ENCODE assay signal across 1 cellular context in the genomic region with DNA sequence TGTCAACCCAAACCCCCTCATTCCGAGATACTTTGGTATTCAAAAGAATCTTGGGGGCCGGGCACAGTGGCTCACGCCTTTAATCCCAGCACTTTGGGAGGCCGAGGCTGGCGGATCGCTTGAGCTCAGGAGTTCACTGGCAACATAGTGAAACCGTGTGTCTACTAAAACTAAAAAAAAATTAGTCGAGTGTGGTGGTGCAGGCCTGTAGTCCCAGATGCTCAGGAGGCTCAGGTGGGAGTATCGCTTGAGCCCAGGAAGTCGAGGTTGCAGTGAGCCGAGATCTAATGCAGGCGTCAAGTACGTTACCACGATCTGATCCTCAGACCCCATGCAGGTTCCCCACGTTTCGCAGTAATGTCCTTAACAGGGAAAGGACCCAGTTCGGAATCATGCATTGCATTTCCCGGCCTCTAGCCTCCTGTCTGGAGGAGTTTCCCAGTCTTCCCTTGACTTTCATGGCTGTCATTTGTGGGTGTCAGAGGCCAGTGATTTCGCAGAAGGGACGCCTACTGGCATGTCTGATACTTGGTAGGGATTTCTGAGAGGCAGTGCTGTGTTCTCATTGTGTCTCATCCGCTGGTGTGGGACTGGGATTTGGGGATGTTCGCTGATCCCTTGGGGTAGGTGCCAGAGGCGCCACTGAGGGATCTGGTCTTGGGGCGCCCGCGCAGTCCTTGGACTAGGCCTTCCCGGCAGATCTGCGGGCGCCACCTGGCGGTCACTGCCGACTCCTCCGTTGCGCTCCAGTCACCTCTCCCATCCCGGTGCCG.
TF ChIP-seq lines count a peak whose summit lies in the region.

No MANE protein-coding gene starts in this region.

TF ChIP-seq in HepG2, 621 proteins besides CTCF, POLR2A, EP300 and RAD21 (continued from another document and continues in another):
- TF ChIP-seq, protein P1, sequence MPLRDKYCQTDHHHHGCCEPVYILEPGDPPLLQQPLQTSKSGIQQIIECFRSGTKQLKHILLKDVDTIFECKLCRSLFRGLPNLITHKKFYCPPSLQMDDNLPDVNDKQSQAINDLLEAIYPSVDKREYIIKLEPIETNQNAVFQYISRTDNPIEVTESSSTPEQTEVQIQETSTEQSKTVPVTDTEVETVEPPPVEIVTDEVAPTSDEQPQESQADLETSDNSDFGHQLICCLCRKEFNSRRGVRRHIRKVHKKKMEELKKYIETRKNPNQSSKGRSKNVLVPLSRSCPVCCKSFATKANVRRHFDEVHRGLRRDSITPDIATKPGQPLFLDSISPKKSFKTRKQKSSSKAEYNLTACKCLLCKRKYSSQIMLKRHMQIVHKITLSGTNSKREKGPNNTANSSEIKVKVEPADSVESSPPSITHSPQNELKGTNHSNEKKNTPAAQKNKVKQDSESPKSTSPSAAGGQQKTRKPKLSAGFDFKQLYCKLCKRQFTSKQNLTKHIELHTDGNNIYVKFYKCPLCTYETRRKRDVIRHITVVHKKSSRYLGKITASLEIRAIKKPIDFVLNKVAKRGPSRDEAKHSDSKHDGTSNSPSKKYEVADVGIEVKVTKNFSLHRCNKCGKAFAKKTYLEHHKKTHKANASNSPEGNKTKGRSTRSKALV (CRISPR knock-in tag; IDR thresholded peaks at IDR 0.05), result peak; percentile 59; the same call in 1 of the 2 replicates
- TF ChIP-seq ZNF350 (CRISPR knock-in tag; IDR thresholded peaks at IDR 0.05; ENCODE audit: borderline replicate concordance, low read depth), result no peak
- TF ChIP-seq, protein P2, sequence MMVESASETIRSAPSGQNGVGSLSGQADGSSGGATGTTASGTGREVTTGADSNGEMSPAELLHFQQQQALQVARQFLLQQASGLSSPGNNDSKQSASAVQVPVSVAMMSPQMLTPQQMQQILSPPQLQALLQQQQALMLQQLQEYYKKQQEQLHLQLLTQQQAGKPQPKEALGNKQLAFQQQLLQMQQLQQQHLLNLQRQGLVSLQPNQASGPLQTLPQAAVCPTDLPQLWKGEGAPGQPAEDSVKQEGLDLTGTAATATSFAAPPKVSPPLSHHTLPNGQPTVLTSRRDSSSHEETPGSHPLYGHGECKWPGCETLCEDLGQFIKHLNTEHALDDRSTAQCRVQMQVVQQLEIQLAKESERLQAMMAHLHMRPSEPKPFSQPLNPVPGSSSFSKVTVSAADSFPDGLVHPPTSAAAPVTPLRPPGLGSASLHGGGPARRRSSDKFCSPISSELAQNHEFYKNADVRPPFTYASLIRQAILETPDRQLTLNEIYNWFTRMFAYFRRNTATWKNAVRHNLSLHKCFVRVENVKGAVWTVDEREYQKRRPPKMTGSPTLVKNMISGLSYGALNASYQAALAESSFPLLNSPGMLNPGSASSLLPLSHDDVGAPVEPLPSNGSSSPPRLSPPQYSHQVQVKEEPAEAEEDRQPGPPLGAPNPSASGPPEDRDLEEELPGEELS (CRISPR knock-in tag; IDR thresholded peaks at IDR 0.05), result no peak
- TF ChIP-seq ZNF138 (CRISPR knock-in tag; IDR thresholded peaks at IDR 0.05; ENCODE audit: low read depth), result no peak
- peak; percentile 59; the same call in 1 of the 2 replicates for TF ChIP-seq ZNF431 (CRISPR knock-in tag; IDR thresholded peaks at IDR 0.05; ENCODE audit: borderline replicate concordance, low read depth)
- TF ChIP-seq, protein P3, sequence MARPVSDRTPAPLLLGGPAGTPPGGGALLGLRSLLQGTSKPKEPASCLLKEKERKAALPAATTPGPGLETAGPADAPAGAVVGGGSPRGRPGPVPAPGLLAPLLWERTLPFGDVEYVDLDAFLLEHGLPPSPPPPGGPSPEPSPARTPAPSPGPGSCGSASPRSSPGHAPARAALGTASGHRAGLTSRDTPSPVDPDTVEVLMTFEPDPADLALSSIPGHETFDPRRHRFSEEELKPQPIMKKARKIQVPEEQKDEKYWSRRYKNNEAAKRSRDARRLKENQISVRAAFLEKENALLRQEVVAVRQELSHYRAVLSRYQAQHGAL (CRISPR knock-in tag; IDR thresholded peaks at IDR 0.05; ENCODE audit: not compliant biosample characterization), result no peak
- TF ChIP-seq NFATC3 (CRISPR knock-in tag; IDR thresholded peaks at IDR 0.05), result no peak
- no peak for TF ChIP-seq KDM6A (CRISPR knock-in tag; IDR thresholded peaks at IDR 0.05; ENCODE audit: low read depth)
- no peak for TF ChIP-seq SP4 (CRISPR knock-in tag; IDR thresholded peaks at IDR 0.05)
- TF ChIP-seq ZNF160 (CRISPR knock-in tag; IDR thresholded peaks at IDR 0.05), result no peak
- TF ChIP-seq RNF2 (conservative IDR thresholded peaks at IDR 0.05; ENCODE audit: low read depth), result no peak
- TF ChIP-seq SNRNP70 (IDR thresholded peaks at IDR 0.05; ENCODE audit: low read depth, low read length), result no peak
- 0 out of 2 replicates have a peak, but pooled peaks have one; percentile 71 for TF ChIP-seq ZNF879 (CRISPR knock-in tag; IDR thresholded peaks at IDR 0.05)
- no peak for TF ChIP-seq ZNF329 (CRISPR knock-in tag; IDR thresholded peaks at IDR 0.05; ENCODE audit: low read depth)
- TF ChIP-seq SETDB1 (CRISPR knock-in tag; IDR thresholded peaks at IDR 0.05; ENCODE audit: borderline replicate concordance), result no peak
- TF ChIP-seq ZNF558 (CRISPR knock-in tag; IDR thresholded peaks at IDR 0.05; ENCODE audit: borderline replicate concordance), result no peak
- TF ChIP-seq FOXK2 (IDR thresholded peaks at IDR 0.05), result no peak
- TF ChIP-seq, protein P4, sequence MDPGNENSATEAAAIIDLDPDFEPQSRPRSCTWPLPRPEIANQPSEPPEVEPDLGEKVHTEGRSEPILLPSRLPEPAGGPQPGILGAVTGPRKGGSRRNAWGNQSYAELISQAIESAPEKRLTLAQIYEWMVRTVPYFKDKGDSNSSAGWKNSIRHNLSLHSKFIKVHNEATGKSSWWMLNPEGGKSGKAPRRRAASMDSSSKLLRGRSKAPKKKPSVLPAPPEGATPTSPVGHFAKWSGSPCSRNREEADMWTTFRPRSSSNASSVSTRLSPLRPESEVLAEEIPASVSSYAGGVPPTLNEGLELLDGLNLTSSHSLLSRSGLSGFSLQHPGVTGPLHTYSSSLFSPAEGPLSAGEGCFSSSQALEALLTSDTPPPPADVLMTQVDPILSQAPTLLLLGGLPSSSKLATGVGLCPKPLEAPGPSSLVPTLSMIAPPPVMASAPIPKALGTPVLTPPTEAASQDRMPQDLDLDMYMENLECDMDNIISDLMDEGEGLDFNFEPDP (CRISPR knock-in tag; conservative IDR thresholded peaks at IDR 0.05), result no peak
- TF ChIP-seq DMAP1 (CRISPR knock-in tag; IDR thresholded peaks at IDR 0.05), result 0 out of 2 replicates have a peak, but pooled peaks have one; percentile 28
- TF ChIP-seq, protein P5, sequence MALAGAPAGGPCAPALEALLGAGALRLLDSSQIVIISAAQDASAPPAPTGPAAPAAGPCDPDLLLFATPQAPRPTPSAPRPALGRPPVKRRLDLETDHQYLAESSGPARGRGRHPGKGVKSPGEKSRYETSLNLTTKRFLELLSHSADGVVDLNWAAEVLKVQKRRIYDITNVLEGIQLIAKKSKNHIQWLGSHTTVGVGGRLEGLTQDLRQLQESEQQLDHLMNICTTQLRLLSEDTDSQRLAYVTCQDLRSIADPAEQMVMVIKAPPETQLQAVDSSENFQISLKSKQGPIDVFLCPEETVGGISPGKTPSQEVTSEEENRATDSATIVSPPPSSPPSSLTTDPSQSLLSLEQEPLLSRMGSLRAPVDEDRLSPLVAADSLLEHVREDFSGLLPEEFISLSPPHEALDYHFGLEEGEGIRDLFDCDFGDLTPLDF (CRISPR knock-in tag; IDR thresholded peaks at IDR 0.05), result no peak
- TF ChIP-seq AKAP8 (CRISPR knock-in tag; IDR thresholded peaks at IDR 0.05), result peak; percentile 34; the same call in 1 of the 2 replicates
- no peak for TF ChIP-seq SRSF4 (IDR thresholded peaks at IDR 0.05; ENCODE audit: low read depth, low read length, poor library complexity, severe bottlenecking)
- no peak for TF ChIP-seq NFE2L1 (CRISPR knock-in tag; IDR thresholded peaks at IDR 0.05; ENCODE audit: borderline replicate concordance)
- TF ChIP-seq MZF1 (CRISPR knock-in tag; IDR thresholded peaks at IDR 0.05; ENCODE audit: borderline replicate concordance), result no peak
- TF ChIP-seq TEAD3 (CRISPR knock-in tag; optimal IDR thresholded peaks at IDR 0.05; ENCODE audit: borderline replicate concordance), result no peak
- no peak for TF ChIP-seq NCOR1 (IDR thresholded peaks at IDR 0.05; ENCODE audit: borderline replicate concordance, low read length)
- TF ChIP-seq SAP130 (CRISPR knock-in tag; IDR thresholded peaks at IDR 0.05; ENCODE audit: low read depth), result peak; percentile 71
- TF ChIP-seq RFX5 (IDR thresholded peaks at IDR 0.05; ENCODE audit: low read depth, low read length), result no peak
- TF ChIP-seq CREM (IDR thresholded peaks at IDR 0.05), result no peak
- no peak for TF ChIP-seq CREM (CRISPR knock-in tag; IDR thresholded peaks at IDR 0.05)
- TF ChIP-seq ZNF33B (CRISPR knock-in tag; IDR thresholded peaks at IDR 0.05), result no peak
- TF ChIP-seq, protein P6, sequence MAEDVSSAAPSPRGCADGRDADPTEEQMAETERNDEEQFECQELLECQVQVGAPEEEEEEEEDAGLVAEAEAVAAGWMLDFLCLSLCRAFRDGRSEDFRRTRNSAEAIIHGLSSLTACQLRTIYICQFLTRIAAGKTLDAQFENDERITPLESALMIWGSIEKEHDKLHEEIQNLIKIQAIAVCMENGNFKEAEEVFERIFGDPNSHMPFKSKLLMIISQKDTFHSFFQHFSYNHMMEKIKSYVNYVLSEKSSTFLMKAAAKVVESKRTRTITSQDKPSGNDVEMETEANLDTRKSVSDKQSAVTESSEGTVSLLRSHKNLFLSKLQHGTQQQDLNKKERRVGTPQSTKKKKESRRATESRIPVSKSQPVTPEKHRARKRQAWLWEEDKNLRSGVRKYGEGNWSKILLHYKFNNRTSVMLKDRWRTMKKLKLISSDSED (CRISPR knock-in tag; IDR thresholded peaks at IDR 0.05), result no peak
- TF ChIP-seq, protein P7, sequence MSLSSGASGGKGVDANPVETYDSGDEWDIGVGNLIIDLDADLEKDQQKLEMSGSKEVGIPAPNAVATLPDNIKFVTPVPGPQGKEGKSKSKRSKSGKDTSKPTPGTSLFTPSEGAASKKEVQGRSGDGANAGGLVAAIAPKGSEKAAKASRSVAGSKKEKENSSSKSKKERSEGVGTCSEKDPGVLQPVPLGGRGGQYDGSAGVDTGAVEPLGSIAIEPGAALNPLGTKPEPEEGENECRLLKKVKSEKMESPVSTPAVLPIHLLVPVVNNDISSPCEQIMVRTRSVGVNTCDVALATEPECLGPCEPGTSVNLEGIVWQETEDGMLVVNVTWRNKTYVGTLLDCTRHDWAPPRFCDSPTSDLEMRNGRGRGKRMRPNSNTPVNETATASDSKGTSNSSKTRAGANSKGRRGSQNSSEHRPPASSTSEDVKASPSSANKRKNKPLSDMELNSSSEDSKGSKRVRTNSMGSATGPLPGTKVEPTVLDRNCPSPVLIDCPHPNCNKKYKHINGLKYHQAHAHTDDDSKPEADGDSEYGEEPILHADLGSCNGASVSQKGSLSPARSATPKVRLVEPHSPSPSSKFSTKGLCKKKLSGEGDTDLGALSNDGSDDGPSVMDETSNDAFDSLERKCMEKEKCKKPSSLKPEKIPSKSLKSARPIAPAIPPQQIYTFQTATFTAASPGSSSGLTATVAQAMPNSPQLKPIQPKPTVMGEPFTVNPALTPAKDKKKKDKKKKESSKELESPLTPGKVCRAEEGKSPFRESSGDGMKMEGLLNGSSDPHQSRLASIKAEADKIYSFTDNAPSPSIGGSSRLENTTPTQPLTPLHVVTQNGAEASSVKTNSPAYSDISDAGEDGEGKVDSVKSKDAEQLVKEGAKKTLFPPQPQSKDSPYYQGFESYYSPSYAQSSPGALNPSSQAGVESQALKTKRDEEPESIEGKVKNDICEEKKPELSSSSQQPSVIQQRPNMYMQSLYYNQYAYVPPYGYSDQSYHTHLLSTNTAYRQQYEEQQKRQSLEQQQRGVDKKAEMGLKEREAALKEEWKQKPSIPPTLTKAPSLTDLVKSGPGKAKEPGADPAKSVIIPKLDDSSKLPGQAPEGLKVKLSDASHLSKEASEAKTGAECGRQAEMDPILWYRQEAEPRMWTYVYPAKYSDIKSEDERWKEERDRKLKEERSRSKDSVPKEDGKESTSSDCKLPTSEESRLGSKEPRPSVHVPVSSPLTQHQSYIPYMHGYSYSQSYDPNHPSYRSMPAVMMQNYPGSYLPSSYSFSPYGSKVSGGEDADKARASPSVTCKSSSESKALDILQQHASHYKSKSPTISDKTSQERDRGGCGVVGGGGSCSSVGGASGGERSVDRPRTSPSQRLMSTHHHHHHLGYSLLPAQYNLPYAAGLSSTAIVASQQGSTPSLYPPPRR (CRISPR knock-in tag; IDR thresholded peaks at IDR 0.05; ENCODE audit: borderline replicate concordance), result no peak
- peak; percentile 29; the same call in 1 of the 2 replicates for TF ChIP-seq YEATS2 (CRISPR knock-in tag; IDR thresholded peaks at IDR 0.05; ENCODE audit: borderline replicate concordance)
- no peak for TF ChIP-seq ZNF225 (CRISPR knock-in tag; IDR thresholded peaks at IDR 0.05)
- TF ChIP-seq ZNF530 (CRISPR knock-in tag; IDR thresholded peaks at IDR 0.05; ENCODE audit: low read depth), result no peak
- TF ChIP-seq, protein P8, sequence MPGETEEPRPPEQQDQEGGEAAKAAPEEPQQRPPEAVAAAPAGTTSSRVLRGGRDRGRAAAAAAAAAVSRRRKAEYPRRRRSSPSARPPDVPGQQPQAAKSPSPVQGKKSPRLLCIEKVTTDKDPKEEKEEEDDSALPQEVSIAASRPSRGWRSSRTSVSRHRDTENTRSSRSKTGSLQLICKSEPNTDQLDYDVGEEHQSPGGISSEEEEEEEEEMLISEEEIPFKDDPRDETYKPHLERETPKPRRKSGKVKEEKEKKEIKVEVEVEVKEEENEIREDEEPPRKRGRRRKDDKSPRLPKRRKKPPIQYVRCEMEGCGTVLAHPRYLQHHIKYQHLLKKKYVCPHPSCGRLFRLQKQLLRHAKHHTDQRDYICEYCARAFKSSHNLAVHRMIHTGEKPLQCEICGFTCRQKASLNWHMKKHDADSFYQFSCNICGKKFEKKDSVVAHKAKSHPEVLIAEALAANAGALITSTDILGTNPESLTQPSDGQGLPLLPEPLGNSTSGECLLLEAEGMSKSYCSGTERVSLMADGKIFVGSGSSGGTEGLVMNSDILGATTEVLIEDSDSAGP (CRISPR knock-in tag; IDR thresholded peaks at IDR 0.05; ENCODE audit: borderline replicate concordance), result peak; percentile 79; the same call in 1 of the 2 replicates
- TF ChIP-seq ZEB1 (IDR thresholded peaks at IDR 0.05; ENCODE audit: insufficient replicate concordance, low read depth), result no peak
- TF ChIP-seq HNRNPLL (IDR thresholded peaks at IDR 0.05; ENCODE audit: low read depth, low read length, poor library complexity, severe bottlenecking), result no peak
- TF ChIP-seq, protein P9, sequence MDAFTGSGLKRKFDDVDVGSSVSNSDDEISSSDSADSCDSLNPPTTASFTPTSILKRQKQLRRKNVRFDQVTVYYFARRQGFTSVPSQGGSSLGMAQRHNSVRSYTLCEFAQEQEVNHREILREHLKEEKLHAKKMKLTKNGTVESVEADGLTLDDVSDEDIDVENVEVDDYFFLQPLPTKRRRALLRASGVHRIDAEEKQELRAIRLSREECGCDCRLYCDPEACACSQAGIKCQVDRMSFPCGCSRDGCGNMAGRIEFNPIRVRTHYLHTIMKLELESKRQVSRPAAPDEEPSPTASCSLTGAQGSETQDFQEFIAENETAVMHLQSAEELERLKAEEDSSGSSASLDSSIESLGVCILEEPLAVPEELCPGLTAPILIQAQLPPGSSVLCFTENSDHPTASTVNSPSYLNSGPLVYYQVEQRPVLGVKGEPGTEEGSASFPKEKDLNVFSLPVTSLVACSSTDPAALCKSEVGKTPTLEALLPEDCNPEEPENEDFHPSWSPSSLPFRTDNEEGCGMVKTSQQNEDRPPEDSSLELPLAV (CRISPR knock-in tag; conservative IDR thresholded peaks at IDR 0.05; ENCODE audit: low read depth), result no peak
- no peak for TF ChIP-seq ASH2L (IDR thresholded peaks at IDR 0.05; ENCODE audit: insufficient read length, low read depth, low read length)
- no peak for TF ChIP-seq MYNN (CRISPR knock-in tag; IDR thresholded peaks at IDR 0.05; ENCODE audit: low read depth)
- TF ChIP-seq ZNF432 (CRISPR knock-in tag; IDR thresholded peaks at IDR 0.05; ENCODE audit: borderline replicate concordance), result no peak
- TF ChIP-seq ZNF713 (CRISPR knock-in tag; IDR thresholded peaks at IDR 0.05), result no peak
- TF ChIP-seq TARDBP (CRISPR knock-in tag; IDR thresholded peaks at IDR 0.05), result no peak
- no peak for TF ChIP-seq KAT2B (IDR thresholded peaks at IDR 0.05; ENCODE audit: borderline replicate concordance, low read depth, low read length)
- TF ChIP-seq ZMYM3 (CRISPR knock-in tag; IDR thresholded peaks at IDR 0.05), result no peak
